15 cellular contexts compared by ENCODE assay signal in genomic region chr4:7594013-7594412, GRCh38.
"Had no signal": no experiment of that assay in that cellular context is flagged by ENCODE, and none has a peak within 500 bp of the region (broad histone marks: within the 10 kb centered on the region; RNA-seq: fewer than 3 reads in every experiment).

No MANE protein-coding gene starts in this region.

- H3K27ac ChIP-seq: body of pancreas, lower lobe of right lung, right atrium auricular region, tibial artery had no signal

- ATAC-seq: activated naive CD4-positive, alpha-beta T cell treated with anti-CD3 and anti-CD28 coated beads, Interleukin-2, amount 50 U/mL, for 72 hours; body of pancreas; effector memory CD8-positive, alpha-beta T cell; lower lobe of right lung had no signal

- DNase-seq: activated effector memory CD4-positive, alpha-beta T cell treated with anti-CD3 and anti-CD28 coated beads, Interleukin-2, amount 50 U/mL, for 16 hours; activated T-cell treated with anti-CD3 and anti-CD28 coated beads, Interleukin-2, amount 50 U/mL, for 1 hour; amniotic stem cell; body of pancreas; cerebellar nuclear complex; effector memory CD8-positive, alpha-beta T cell; kidney glomerular epithelial cell; lower lobe of right lung; midbrain; small intestine; T-helper 2 cell; tibial artery had no signal

- H3K27ac Mint-ChIP-seq: activated naive CD4-positive, alpha-beta T cell treated with anti-CD3 and anti-CD28 coated beads, Interleukin-2, amount 50 U/mL, for 72 hours; dendritic cell treated with granulocyte-macrophage colony-stimulating factor and Interleukin-4, amounts not matched to agents 40 ng/mL and 50 ng/mL, for 4 days; effector memory CD8-positive, alpha-beta T cell had no signal

- H3K36me3 ChIP-seq: lower lobe of right lung, right atrium auricular region, tibial artery had no signal

- H3K27me3 ChIP-seq: body of pancreas, right atrium auricular region had no signal

- H3K4me3 ChIP-seq: body of pancreas, lower lobe of right lung, right atrium auricular region, tibial artery had no signal

- H3K4me3 Mint-ChIP-seq: dendritic cell treated with granulocyte-macrophage colony-stimulating factor and Interleukin-4, amounts not matched to agents 40 ng/mL and 50 ng/mL, for 4 days; effector memory CD8-positive, alpha-beta T cell had no signal

- H3K9me3 ChIP-seq: body of pancreas, lower lobe of right lung, right atrium auricular region, tibial artery had no signal

- H3K9me3 Mint-ChIP-seq: activated naive CD4-positive, alpha-beta T cell treated with anti-CD3 and anti-CD28 coated beads, Interleukin-2, amount 50 U/mL, for 72 hours; dendritic cell treated with granulocyte-macrophage colony-stimulating factor and Interleukin-4, amounts not matched to agents 40 ng/mL and 50 ng/mL, for 4 days; effector memory CD8-positive, alpha-beta T cell had no signal

- H3K4me1 ChIP-seq: body of pancreas, lower lobe of right lung, tibial artery had no signal

- H3K36me3 Mint-ChIP-seq: activated naive CD4-positive, alpha-beta T cell treated with anti-CD3 and anti-CD28 coated beads, Interleukin-2, amount 50 U/mL, for 72 hours had no signal
